Comparison of ENCODE assay signal across 1 cellular context in genomic region chr11:107565219-107565937, GRCh38.
A peak's percentile ranks its signal among the peaks of the same experiment; 100 is the strongest.
TF ChIP-seq lines count a peak whose summit lies in the region.

A gene with protein sequence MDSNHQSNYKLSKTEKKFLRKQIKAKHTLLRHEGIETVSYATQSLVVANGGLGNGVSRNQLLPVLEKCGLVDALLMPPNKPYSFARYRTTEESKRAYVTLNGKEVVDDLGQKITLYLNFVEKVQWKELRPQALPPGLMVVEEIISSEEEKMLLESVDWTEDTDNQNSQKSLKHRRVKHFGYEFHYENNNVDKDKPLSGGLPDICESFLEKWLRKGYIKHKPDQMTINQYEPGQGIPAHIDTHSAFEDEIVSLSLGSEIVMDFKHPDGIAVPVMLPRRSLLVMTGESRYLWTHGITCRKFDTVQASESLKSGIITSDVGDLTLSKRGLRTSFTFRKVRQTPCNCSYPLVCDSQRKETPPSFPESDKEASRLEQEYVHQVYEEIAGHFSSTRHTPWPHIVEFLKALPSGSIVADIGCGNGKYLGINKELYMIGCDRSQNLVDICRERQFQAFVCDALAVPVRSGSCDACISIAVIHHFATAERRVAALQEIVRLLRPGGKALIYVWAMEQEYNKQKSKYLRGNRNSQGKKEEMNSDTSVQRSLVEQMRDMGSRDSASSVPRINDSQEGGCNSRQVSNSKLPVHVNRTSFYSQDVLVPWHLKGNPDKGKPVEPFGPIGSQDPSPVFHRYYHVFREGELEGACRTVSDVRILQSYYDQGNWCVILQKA (minus strand): TSS chr11:107565735. CDS start chr11:107560893, 4,842 bp downstream.

TF ChIP-seq in H1, 55 proteins besides CTCF, POLR2A, EP300 and RAD21 (continued from another document):
- TF ChIP-seq, protein P1, sequence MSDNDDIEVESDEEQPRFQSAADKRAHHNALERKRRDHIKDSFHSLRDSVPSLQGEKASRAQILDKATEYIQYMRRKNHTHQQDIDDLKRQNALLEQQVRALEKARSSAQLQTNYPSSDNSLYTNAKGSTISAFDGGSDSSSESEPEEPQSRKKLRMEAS (IDR thresholded peaks at IDR 0.05) = peak; percentile 88
- TF ChIP-seq POLR2AphosphoS5 (IDR thresholded peaks at IDR 0.05; ENCODE audit: low read depth, low read length) = peak; percentile 63; the same call in 1 of the 2 replicates
